ENCODE assay signal across 18 cellular contexts in the genomic region with DNA sequence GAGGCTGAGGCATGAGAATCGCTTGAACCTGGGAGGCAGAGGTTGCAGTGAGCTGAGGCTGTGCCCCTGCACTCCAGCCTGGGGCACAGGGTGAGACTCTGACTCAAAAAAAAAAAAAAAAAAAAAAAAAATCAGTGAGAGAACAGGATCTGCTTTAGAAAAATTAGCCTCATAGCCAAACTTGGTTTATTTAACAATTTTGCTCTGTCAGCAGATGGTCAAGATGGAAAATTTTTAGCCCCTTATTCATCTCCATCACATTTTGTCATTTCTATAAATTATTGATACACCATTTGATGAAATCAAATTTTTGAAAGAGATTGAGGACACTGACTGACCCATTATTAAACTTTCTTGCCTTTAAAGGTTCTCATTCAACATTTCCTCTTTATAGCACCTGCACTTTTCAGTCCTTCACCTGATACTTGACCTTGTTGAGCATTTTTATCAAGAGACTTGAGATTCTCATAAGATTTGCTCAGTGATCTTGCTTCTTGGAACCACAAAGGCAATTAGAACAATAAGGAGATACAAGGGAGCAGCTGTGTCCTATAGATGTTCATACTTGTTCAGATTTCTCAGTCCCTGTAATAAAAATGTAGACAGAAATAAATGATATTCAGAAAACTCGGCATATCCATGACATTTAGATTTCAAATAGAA. TPM values are rescaled to one million over a fixed set of nuclear protein-coding genes. Genes with fewer than 3 reads are reported as not detected.
A peak's percentile ranks its signal among the peaks of the same experiment; 100 is the strongest.
DNase-seq lines count a peak whose midpoint lies in the region; TF ChIP-seq lines count a peak whose summit lies in the region.
"Had no signal": no experiment of that assay in that cellular context is flagged by ENCODE, and none has a peak within 500 bp of the region (broad histone marks: within the 10 kb centered on the region; RNA-seq: fewer than 3 reads in every experiment).

No MANE protein-coding gene starts in this region.

- H3K27ac ChIP-seq in mammary epithelial cell (ENCODE audit: insufficient read depth, low read depth, low read length) (no peak overlapping the region), colonic mucosa (no peak overlapping the region)
- H3K27ac ChIP-seq: BLaER1 treated with 17β-estradiol and CSF1 and Interleukin-3, amounts not matched to agents 10 nM and 100 nM; HL-60 had no signal

- BruUV-seq in mammary epithelial cell (replicated peaks; lab: Mats Ljungman, UMichigan) = no TSS peak

- H3K4me3 Mint-ChIP-seq in activated CD4-positive, alpha-beta T cell treated with anti-CD3 and anti-CD28 coated beads, Interleukin-2, amount 10 ng/mL, durations not matched to agents 24 days and 14 days = no peak overlapping the region
- H3K4me3 Mint-ChIP-seq: B cell; CD8-positive, alpha-beta memory T cell; HFFc6 had no signal

- DNase-seq in activated CD4-positive, alpha-beta T cell treated with anti-CD3 and anti-CD28 coated beads, Interleukin-2, amount 10 ng/mL, durations not matched to agents 24 days and 14 days = peak; percentile 42
- DNase-seq in activated CD4-positive, alpha-beta T cell treated with anti-CD3 and anti-CD28 coated beads, Interleukin-2, amount 50 U/mL, for 1 hour = no peak
- DNase-seq in DMS79 (lab: John Stamatoyannopoulos, UW) = peak; percentile 32
- peak; percentile 54 for DNase-seq in RPMI8226
- DNase-seq in NCI-H2029 (lab: John Stamatoyannopoulos, UW) = no peak
- DNase-seq in mammary epithelial cell = no peak
- DNase-seq in colonic mucosa = no peak
- DNase-seq: 8988T; CD8-positive, alpha-beta memory T cell; COR-L47; GF-D8; GOT3; H7; HFFc6; IMR-90 had no signal

- CTCF ChIA-PET in mammary epithelial cell (lab: Charles Lee; ENCODE audit: low non-redundant PET) = no interaction called here

- H3K9ac ChIP-seq in mammary epithelial cell (ENCODE audit: insufficient read depth, low read length) (no peak overlapping the region), colonic mucosa (ENCODE audit: low read depth in 2 of 2, low read length in 2 of 2) (no peak overlapping the region)
- H3K9ac ChIP-seq: BLaER1 treated with 17β-estradiol and CSF1 and Interleukin-3, amounts not matched to agents 10 nM and 100 nM had no signal

- H3K4me1 Mint-ChIP-seq in activated CD4-positive, alpha-beta T cell treated with anti-CD3 and anti-CD28 coated beads, Interleukin-2, amount 10 ng/mL, durations not matched to agents 24 days and 14 days = no peaks in the 10 kb centered on the region
- H3K4me1 Mint-ChIP-seq: B cell; CD8-positive, alpha-beta memory T cell had no signal

- no peak overlapping the region for H3K27ac Mint-ChIP-seq in activated CD4-positive, alpha-beta T cell treated with anti-CD3 and anti-CD28 coated beads, Interleukin-2, amount 10 ng/mL, durations not matched to agents 24 days and 14 days
- H3K27ac Mint-ChIP-seq: B cell; CD8-positive, alpha-beta memory T cell; HFFc6 had no signal

- no peaks in the 10 kb centered on the region for H3K9me3 Mint-ChIP-seq in activated CD4-positive, alpha-beta T cell treated with anti-CD3 and anti-CD28 coated beads, Interleukin-2, amount 10 ng/mL, durations not matched to agents 24 days and 14 days
- H3K9me3 Mint-ChIP-seq: CD8-positive, alpha-beta memory T cell; HFFc6 had no signal

- dilution Hi-C loops in mammary epithelial cell (cut with HindIII; ENCODE audit: low sequenced_read_pairs) = no loop called here

- H3K27me3 Mint-ChIP-seq in activated CD4-positive, alpha-beta T cell treated with anti-CD3 and anti-CD28 coated beads, Interleukin-2, amount 10 ng/mL, durations not matched to agents 24 days and 14 days = no peaks in the 10 kb centered on the region
- H3K27me3 Mint-ChIP-seq: B cell; CD8-positive, alpha-beta memory T cell had no signal

- H3K36me3 Mint-ChIP-seq in activated CD4-positive, alpha-beta T cell treated with anti-CD3 and anti-CD28 coated beads, Interleukin-2, amount 10 ng/mL, durations not matched to agents 24 days and 14 days (ENCODE audit: low read depth) = peaks cover 5% of the 10 kb centered on the region

- no peak overlapping the region for H3K4me2 ChIP-seq in mammary epithelial cell (ENCODE audit: insufficient read depth, low read depth, low read length)
- H3K4me2 ChIP-seq: BLaER1 treated with 17β-estradiol and CSF1 and Interleukin-3, amounts not matched to agents 10 nM and 100 nM had no signal

- H3K27me3 ChIP-seq in mammary epithelial cell (ENCODE audit: insufficient read depth, low read length) = no peaks in the 10 kb centered on the region
- H3K27me3 ChIP-seq in colonic mucosa = no peaks in the 10 kb centered on the region
- H3K27me3 ChIP-seq: BLaER1 treated with 17β-estradiol and CSF1 and Interleukin-3, amounts not matched to agents 10 nM and 100 nM had no signal

- H4K20me1 ChIP-seq in mammary epithelial cell (ENCODE audit: insufficient read depth, low read length) = no peaks in the 10 kb centered on the region
- H4K20me1 ChIP-seq: BLaER1 treated with 17β-estradiol and CSF1 and Interleukin-3, amounts not matched to agents 10 nM and 100 nM had no signal

- H3K9me3 ChIP-seq in mammary epithelial cell (replicated peaks; ENCODE audit: insufficient read depth, low read length) (no peaks in the 10 kb centered on the region), colonic mucosa (no peaks in the 10 kb centered on the region)

- no peak for TF ChIP-seq CTCF in mammary epithelial cell (conservative IDR thresholded peaks at IDR 0.05 in 1 of 2, IDR thresholded peaks at IDR 0.05 in 1 of 2; ENCODE audit: extremely low read depth in 1 of 2, insufficient read depth in 1 of 2, low read depth in 1 of 2, low read length in 2 of 2)
- TF ChIP-seq CTCF in colonic mucosa (IDR thresholded peaks at IDR 0.05) = no peak

- intact Hi-C loops in activated CD4-positive, alpha-beta T cell treated with anti-CD3 and anti-CD28 coated beads, Interleukin-2, amount 10 ng/mL, durations not matched to agents 24 days and 14 days (cut with micrococcal nuclease) = no loop called here
- intact Hi-C loops in mammary epithelial cell (cut with micrococcal nuclease) = no loop called here
- intact Hi-C loops in colonic mucosa (cut with DNase I) = no loop called here

- in situ Hi-C loops in mammary epithelial cell (cut with MboI; ENCODE audit: low sequenced_read_pairs in 2 of 2) = no loop called here

- H3K79me2 ChIP-seq in mammary epithelial cell (ENCODE audit: insufficient read depth, low read length) = no peaks in the 10 kb centered on the region

- 100% methylated on average over 2 of the region's 2 CpGs for WGBS in mammary epithelial cell (ENCODE audit: low coverage, missing lambda C conversion rate)

- no peaks in the 10 kb centered on the region for H3K36me3 ChIP-seq in mammary epithelial cell (ENCODE audit: insufficient read depth, low read length)
- H3K36me3 ChIP-seq in colonic mucosa = no peaks in the 10 kb centered on the region

- H3K4me1 ChIP-seq in mammary epithelial cell (ENCODE audit: insufficient read depth, low read length) = no peaks in the 10 kb centered on the region
- H3K4me1 ChIP-seq in colonic mucosa = no peaks in the 10 kb centered on the region
- H3K4me1 ChIP-seq: BLaER1 treated with 17β-estradiol and CSF1 and Interleukin-3, amounts not matched to agents 10 nM and 100 nM had no signal

- no peak overlapping the region for H2AFZ ChIP-seq in mammary epithelial cell (ENCODE audit: low read depth, low read length)

- H3K4me3 ChIP-seq in mammary epithelial cell (replicated peaks in 1 of 3; ENCODE audit: insufficient read depth in 1 of 3, low read depth in 2 of 3, low read length in 3 of 3) (no peak overlapping the region), colonic mucosa (no peak overlapping the region)
- H3K4me3 ChIP-seq: BLaER1 treated with 17β-estradiol and CSF1 and Interleukin-3, amounts not matched to agents 10 nM and 100 nM had no signal

RNA-seq across cellular contexts. Expression of a gene that starts 38.1 kb away (rescaled TPM):
- 0.73 and 2.0 TPM in 2 replicates for total RNA-seq in activated CD4-positive, alpha-beta T cell treated with anti-CD3 and anti-CD28 coated beads, Interleukin-2, amount 10 ng/mL, durations not matched to agents 24 days and 14 days
- total RNA-seq in mammary epithelial cell (1 to 10 TPM in 1 of 2 donors, under 1 TPM in 1; 0.38 to 1.2 TPM), colonic mucosa (1 to 10 TPM; 1.0 to 2.7 TPM)
- polyA plus RNA-seq in mammary epithelial cell = 0.12 TPM
- not detected for polyA minus RNA-seq in mammary epithelial cell

Comparison
In these comparisons a context has a peak if more than half of its experiments do, and no peak if none do; other contexts are left out.
1. DNase-seq: peak in activated CD4-positive, alpha-beta T cell treated with anti-CD3 and anti-CD28 coated beads, Interleukin-2, amount 10 ng/mL, durations not matched to agents 24 days and 14 days (single experiment), DMS79 (single experiment) and RPMI8226 (single experiment); none in activated CD4-positive, alpha-beta T cell treated with anti-CD3 and anti-CD28 coated beads, Interleukin-2, amount 50 U/mL, for 1 hour (single experiment), NCI-H2029 (single experiment), mammary epithelial cell (single experiment) and colonic mucosa (single experiment).